In the genomic region with DNA sequence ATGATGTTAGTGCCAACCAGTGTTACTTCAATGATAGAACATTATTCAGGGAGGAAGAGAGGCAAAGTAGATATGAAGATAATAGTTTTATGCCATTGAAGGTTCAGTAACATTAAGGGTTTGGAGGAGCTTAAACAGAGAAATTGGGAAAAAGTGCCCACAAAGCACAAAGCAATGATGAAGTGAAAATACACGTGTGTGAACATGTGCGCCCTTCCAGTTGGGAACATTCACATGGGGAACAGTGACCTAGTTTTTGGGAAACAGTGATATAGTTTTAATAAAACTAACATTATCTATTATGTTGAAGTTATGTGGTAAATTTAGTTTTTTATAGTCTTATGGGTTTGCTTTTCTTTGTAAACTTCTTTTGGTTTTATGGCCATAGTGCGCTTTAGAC, we compare ENCODE assay signal across 29 cellular contexts.
"Had no signal": no experiment of that assay in that cellular context is flagged by ENCODE, and none has a peak within 500 bp of the region (broad histone marks: within the 10 kb centered on the region; RNA-seq: fewer than 3 reads in every experiment).

No MANE protein-coding gene starts in this region.

- H3K27me3 ChIP-seq: ascending aorta, cardiac muscle cell had no signal

- ATAC-seq: activated CD4-positive, alpha-beta T cell treated with anti-CD3 and anti-CD28 coated beads for 36 hours; activated CD4-positive, CD25-positive, alpha-beta regulatory T cell treated with anti-CD3 and anti-CD28 coated beads, Interleukin-2, amount 50 U/mL, for 24 hours; activated CD8-positive, alpha-beta memory T cell treated with anti-CD3 and anti-CD28 coated beads, Interleukin-2, amount 10 ng/mL, durations not matched to agents 7 days and 5 days; activated CD8-positive, alpha-beta T cell treated with anti-CD3 and anti-CD28 coated beads, Interleukin-2, amount 10 ng/mL, durations not matched to agents 7 days and 5 days; activated naive CD8-positive, alpha-beta T cell treated with anti-CD3 and anti-CD28 coated beads, Interleukin-2, amount 50 U/mL, for 24 hours; WTC11 had no signal

- H3K9me3 ChIP-seq: ascending aorta had no signal

- H3K4me3 ChIP-seq: ascending aorta, cardiac muscle cell had no signal

- H3K27ac ChIP-seq: ascending aorta, cardiac muscle cell had no signal

- H3K36me3 ChIP-seq: ascending aorta, cardiac muscle cell, WERI-Rb-1 had no signal

- H3K4me1 ChIP-seq: ascending aorta had no signal

- DNase-seq: activated CD4-positive, alpha-beta memory T cell treated with anti-CD3 and anti-CD28 coated beads, Interleukin-2, amount 10 ng/mL, durations not matched to agents 7 days and 5 days; activated CD4-positive, alpha-beta T cell treated with anti-CD3 and anti-CD28 coated beads for 1 hour; activated CD4-positive, alpha-beta T cell treated with anti-CD3 and anti-CD28 coated beads for 36 hours; activated CD4-positive, alpha-beta T cell treated with anti-CD3 and anti-CD28 coated beads for 48 hours; activated CD4-positive, alpha-beta T cell treated with anti-CD3 and anti-CD28 coated beads, Interleukin-2, amount 10 ng/mL, durations not matched to agents 7 days and 5 days; activated CD4-positive, alpha-beta T cell treated with anti-CD3 and anti-CD28 coated beads, Interleukin-2, amount 50 U/mL, for 48 hours; activated CD4-positive, CD25-positive, alpha-beta regulatory T cell; activated CD8-positive, alpha-beta memory T cell treated with anti-CD3 and anti-CD28 coated beads for 24 hours; activated CD8-positive, alpha-beta memory T cell treated with anti-CD3 and anti-CD28 coated beads, Interleukin-2, amount 10 ng/mL, durations not matched to agents 7 days and 5 days; activated CD8-positive, alpha-beta memory T cell treated with anti-CD3 and anti-CD28 coated beads, Interleukin-2, amount 50 U/mL, for 48 hours; activated CD8-positive, alpha-beta T cell treated with anti-CD3 and anti-CD28 coated beads, Interleukin-2, amount 10 ng/mL, durations not matched to agents 7 days and 5 days; activated effector memory CD4-positive, alpha-beta T cell treated with Interleukin-2 at 50 U/mL for 16 hours; activated gamma-delta T cell; activated naive CD4-positive, alpha-beta T cell treated with anti-CD3 and anti-CD28 coated beads, Interleukin-2, amount 10 ng/mL, durations not matched to agents 7 days and 5 days; activated naive CD4-positive, alpha-beta T cell treated with Interleukin-2 at 50 U/mL for 16 hours; activated naive CD8-positive, alpha-beta T cell treated with anti-CD3 and anti-CD28 coated beads, Interleukin-2, amount 10 ng/mL, durations not matched to agents 7 days and 5 days; activated naive CD8-positive, alpha-beta T cell treated with anti-CD3 and anti-CD28 coated beads, Interleukin-2, amount 50 U/mL, for 24 hours; activated T-cell treated with anti-CD3 and anti-CD28 coated beads, Interleukin-2, amount 50 U/mL, for 24 hours; activated T-cell treated with anti-CD3 and anti-CD28 coated beads, Interleukin-2, amount 50 U/mL, for 48 hours; amygdala; anterior cingulate cortex; T-helper 1 cell; T-helper 2 cell; T-helper 9 cell; WERI-Rb-1 had no signal
